Comparison of ENCODE assay signal across 15 cellular contexts in genomic region chr12:103801709-103802585, GRCh38. TPM values are rescaled to one million over a fixed set of nuclear protein-coding genes. Genes with fewer than 3 reads are reported as not detected.
A peak's percentile ranks its signal among the peaks of the same experiment; 100 is the strongest.
DNase-seq lines count a peak whose midpoint lies in the region; ATAC-seq, FAIRE-seq and TF ChIP-seq lines count a peak whose summit lies in the region.
"Had no signal": no experiment of that assay in that cellular context is flagged by ENCODE, and none has a peak within 500 bp of the region (broad histone marks: within the 10 kb centered on the region; RNA-seq: fewer than 3 reads in every experiment).

No MANE protein-coding gene starts in this region.

- intact Hi-C loops in HepG2 (cut with micrococcal nuclease; ENCODE audit: unreplicated experiment) = loop anchor here (5.0 kb wide), 1 partner anchor 35 kb away; no protein-coding TSS in a partner anchor
- intact Hi-C loops in mucosa of descending colon (cut with DNase I, micrococcal nuclease) = no loop called here

- 94% methylated on average over 8 of the region's 11 CpGs for WGBS in HepG2 (ENCODE audit: low lambda C conversion rate)

- H3K36me3 ChIP-seq in HepG2 (replicated peaks in 1 of 2; ENCODE audit: control insufficient read depth in 1 of 2, insufficient read depth in 2 of 2, low read length in 2 of 2) (peaks cover 3 to 18% of the 10 kb centered on the region in 2 experiments; a peak in 4 of 5 replicates), mucosa of descending colon (ENCODE audit: low read depth) (no peaks in the 10 kb centered on the region), HAP-1 (replicated peaks) (peaks cover 7% of the 10 kb centered on the region)

- no peak for TF ChIP-seq RAD21 in HepG2 (CRISPR knock-in tag; IDR thresholded peaks at IDR 0.05)

- H3K9ac ChIP-seq in HepG2 (ENCODE audit: insufficient read depth, low read depth, low read length) = no peak overlapping the region

- TF ChIP-seq POLR2A in HepG2 (IDR thresholded peaks at IDR 0.05; ENCODE audit: insufficient read depth in 1 of 2, low read depth in 2 of 2, low read length in 2 of 2) = no peak

- no peaks in the 10 kb centered on the region for H3K79me2 ChIP-seq in HepG2 (ENCODE audit: insufficient read depth, low read length)

- no TSS peak for BruUV-seq in HepG2 (replicated peaks; lab: Mats Ljungman, UMichigan)

- FAIRE-seq in HepG2 (lab: Jason Lieb, UNC) = no peak
- FAIRE-seq: endothelial cell of umbilical vein, GM18507 had no signal

- CTCF ChIA-PET in HepG2 (lab: Yijun Ruan, JAX; ENCODE audit: low intra/inter-chr PET ratio, low total read pairs) = no interaction called here

- H3K27me3 ChIP-seq in HepG2 (ENCODE audit: control insufficient read depth in 1 of 2, insufficient read depth in 2 of 2, low read length in 2 of 2) (no peaks in the 10 kb centered on the region), HAP-1 (ENCODE audit: low read depth) (no peaks in the 10 kb centered on the region)
- H3K27me3 ChIP-seq: stomach had no signal

- peaks cover 55% of the 10 kb centered on the region for H3K4me1 ChIP-seq in HepG2 (ENCODE audit: insufficient read depth, low read length)
- peaks cover 18% of the 10 kb centered on the region for H3K4me1 ChIP-seq in mucosa of descending colon (ENCODE audit: low read depth)
- H3K4me1 ChIP-seq in HAP-1 = peaks cover 9% of the 10 kb centered on the region

- H3K27ac ChIP-seq in HepG2 (ENCODE audit: extremely low read length, insufficient read depth, low read length) = no peak overlapping the region

- in situ Hi-C loops in HepG2 (cut with HindIII; ENCODE audit: extremely low pct_ligation_motif_present, low pct_unique_long_range_greater_than_20kb) = no loop called here
- in situ Hi-C loops in HAP-1 (cut with MboI; ENCODE audit: low sequenced_read_pairs) = no loop called here

- H4K20me1 ChIP-seq in HepG2 (ENCODE audit: insufficient read depth, low read length) = no peaks in the 10 kb centered on the region

- H3K4me3 ChIP-seq in cardiac fibroblast (replicated peaks in 1 of 2; ENCODE audit: low read depth in 2 of 2, low read length in 2 of 2) (no peak overlapping the region), HepG2 (replicated peaks in 1 of 3; ENCODE audit: insufficient read depth in 1 of 3, low read depth in 2 of 3, low read length in 3 of 3) (no peak overlapping the region), mucosa of descending colon (no peak overlapping the region), HAP-1 (no peak overlapping the region)
- H3K4me3 ChIP-seq: stomach had no signal

- DNase-seq in A172 (ENCODE audit: low spot score) (peak; percentile 69), MV-4-11 (lab: John Stamatoyannopoulos, UW) (peak; percentile 35), cardiac fibroblast (ENCODE audit: low read depth in 2 of 2) (peak; percentile 42 to 53), HepG2 (ENCODE audit: low spot score) (peak; percentile 57), T-helper 1 cell (no peak), mucosa of descending colon (no peak), HAP-1 (ENCODE audit: low spot score in 2 of 2) (no peak)
- DNase-seq: aorta; NCI-H1417 treated with DMSO at 0.1 percent for 48 hours; NCI-H774; stimulated activated CD4-positive, alpha-beta T cell treated with anti-CD3 and anti-CD28 coated beads, Interleukin-2, amount 100 ng/mL, for 48 hours; stomach had no signal

- ATAC-seq in HepG2 (no peak), HG03045 (IDR thresholded peaks at IDR 0.05; ENCODE audit: unreplicated experiment) (no peak), mucosa of descending colon (no peak)

- POLR2A ChIA-PET in HepG2 (lab: Yijun Ruan, JAX) = no interaction called here

- no peak overlapping the region for H3K4me2 ChIP-seq in HepG2 (ENCODE audit: low read depth, low read length)

- TF ChIP-seq CTCF in cardiac fibroblast (IDR thresholded peaks at IDR 0.05; ENCODE audit: low read depth, low read length) = no peak
- no peak for TF ChIP-seq CTCF in HepG2 (CRISPR knock-in tag; IDR thresholded peaks at IDR 0.05)
- no peak for TF ChIP-seq CTCF in mucosa of descending colon (IDR thresholded peaks at IDR 0.05)

- H3K9me3 ChIP-seq in HepG2 (ENCODE audit: low read length) (no peaks in the 10 kb centered on the region), mucosa of descending colon (no peaks in the 10 kb centered on the region), HAP-1 (no peaks in the 10 kb centered on the region)
- H3K9me3 ChIP-seq: stomach had no signal

- H2AFZ ChIP-seq in HepG2 (ENCODE audit: low read length) = no peak overlapping the region

- TF ChIP-seq EP300 in HepG2 (IDR thresholded peaks at IDR 0.05; ENCODE audit: low read depth in 2 of 2, low read length in 2 of 2) = no peak
- TF ChIP-seq EP300 in HepG2 (CRISPR knock-in tag; IDR thresholded peaks at IDR 0.05; ENCODE audit: borderline replicate concordance) = no peak

TF ChIP-seq in HepG2, 621 proteins besides CTCF, POLR2A, EP300 and RAD21:
- TF ChIP-seq ZNF264 (CRISPR knock-in tag; IDR thresholded peaks at IDR 0.05) = no peak

RNA-seq across cellular contexts. Expression of gene NT5DC3, which starts 39.1 kb away (rescaled TPM):
- total RNA-seq in A172 (2014; rRNA removed; shearing (Covaris generic)) = 12.6 and 12.7 TPM in 2 replicates
- total RNA-seq in HepG2 (2016; rRNA removed; fragmentation: Illumina TruSeq; extraction: Trizol) (6.6 and 7.4 TPM in 2 replicates), mucosa of descending colon (100 to 1,000 TPM in 1 of 3 donors, 10 to 100 TPM in 2; 13.7 to 283 (median 18.0) TPM)
- total RNA-seq in HepG2 (2016; cell fraction: cytosol; rRNA removed; fragmentation: Illumina TruSeq; extraction: Trizol; ENCODE audit: low read depth) = 1.7 and 2.3 TPM in 2 replicates
- total RNA-seq in HepG2 (2016; cell fraction: insoluble cytoplasmic fraction; rRNA removed; fragmentation: Illumina TruSeq; extraction: Trizol) = 6.1 and 6.6 TPM in 2 replicates
- 2.8 and 2.9 TPM in 2 replicates for total RNA-seq in HepG2 (2016; cell fraction: membrane; rRNA removed; fragmentation: Illumina TruSeq; extraction: Trizol)
- 8.2 and 14.2 TPM in 2 replicates for total RNA-seq in HepG2 (2016; cell fraction: nucleus; rRNA removed; fragmentation: Illumina TruSeq; extraction: Trizol)
- 2.8 and 3.2 TPM in 2 replicates for polyA plus RNA-seq in HepG2 (2011; rRNA removed)
- polyA plus RNA-seq in HepG2 (2011; cell fraction: cytosol; rRNA removed) = 1.8 and 2.3 TPM in 2 replicates
- polyA plus RNA-seq in HepG2 (2011; cell fraction: nucleus; rRNA removed) = 4.3 and 4.9 TPM in 2 replicates
- polyA plus RNA-seq in HepG2 (2012) = 2.9 and 4.9 TPM in 2 replicates
- 0.17 and 0.21 TPM in 2 replicates for polyA plus RNA-seq in HepG2 (2016; cell fraction: cytosol; fragmentation: Illumina TruSeq; extraction: Trizol; ENCODE audit: low read depth)
- polyA plus RNA-seq in HepG2 (2016; cell fraction: insoluble cytoplasmic fraction; fragmentation: Illumina TruSeq; extraction: Trizol; ENCODE audit: low read depth) = 3.7 and 4.3 TPM in 2 replicates
- 0.42 and 0.64 TPM in 2 replicates for polyA plus RNA-seq in HepG2 (2016; cell fraction: membrane; fragmentation: Illumina TruSeq; extraction: Trizol; ENCODE audit: low read depth)
- polyA plus RNA-seq in HepG2 (2016; cell fraction: nucleus; fragmentation: Illumina TruSeq; extraction: Trizol; ENCODE audit: insufficient read depth, low read depth) = 14.0 and 14.9 TPM in 2 replicates
- 3.9 and 6.2 TPM in 2 replicates for polyA minus RNA-seq in HepG2 (2011; rRNA and poly(A)+ RNA removed; ENCODE audit: low replicate concordance)
- polyA minus RNA-seq in HepG2 (2011; cell fraction: cytosol; rRNA and poly(A)+ RNA removed) = 4.0 and 4.6 TPM in 2 replicates
- 7.8 and 12.2 TPM in 2 replicates for polyA minus RNA-seq in HepG2 (2011; cell fraction: nucleus; rRNA and poly(A)+ RNA removed)

Comparison
In these comparisons a context has a peak if more than half of its experiments do, and no peak if none do; other contexts are left out.
1. DNase-seq: peak in A172 (single experiment), MV-4-11 (single experiment), cardiac fibroblast (2 of 2) and HepG2 (single experiment); none in T-helper 1 cell (0 of 5), mucosa of descending colon (0 of 3) and HAP-1 (0 of 2).